In genomic region chr15:100725121-100726069, GRCh38 we compare ENCODE assay signal across 11 cellular contexts.
DNase-seq lines count a peak whose midpoint lies in the region; FAIRE-seq and TF ChIP-seq lines count a peak whose summit lies in the region.
"Had no signal": no experiment of that assay in that cellular context is flagged by ENCODE, and none has a peak within 500 bp of the region (broad histone marks: within the 10 kb centered on the region; RNA-seq: fewer than 3 reads in every experiment).

No MANE protein-coding gene starts in this region.

- FAIRE-seq in H54 (lab: Jason Lieb, UNC): no peak

- TF ChIP-seq CTCF in nephron progenitor cell (IDR thresholded peaks at IDR 0.05): no peak

- no peak for TF ChIP-seq POLR2A in H54 (IDR thresholded peaks at IDR 0.05; ENCODE audit: low read depth, low read length)

- H3K27ac ChIP-seq in BLaER1: no peak overlapping the region
- H3K27ac ChIP-seq: upper lobe of left lung had no signal

- peaks cover 46% of the 10 kb centered on the region for H3K4me1 ChIP-seq in BLaER1

- peaks cover 30% of the 10 kb centered on the region for H3K4me1 Mint-ChIP-seq in nephron progenitor cell

- no peak overlapping the region for H3K4me3 Mint-ChIP-seq in nephron progenitor cell

- no peaks in the 10 kb centered on the region for H3K36me3 ChIP-seq in BLaER1
- H3K36me3 ChIP-seq: upper lobe of left lung had no signal

- H4K20me1 ChIP-seq in BLaER1: no peaks in the 10 kb centered on the region

- H3K27ac Mint-ChIP-seq in nephron progenitor cell: peak overlapping the region; percentile 41

- H3K9ac ChIP-seq in BLaER1: no peak overlapping the region

- DNase-seq in LHCN-M2 (ENCODE audit: low read depth): peak; percentile 91
- DNase-seq in dedifferentiated amniotic fluid mesenchymal stem cell (ENCODE audit: extremely low spot score): peak; percentile 59
- no peak for DNase-seq in nephron progenitor cell
- DNase-seq in stimulated activated CD4-positive, alpha-beta T cell treated with anti-CD3 and anti-CD28 coated beads, Interleukin-2, amount 100 ng/mL, for 24 hours: no peak
- DNase-seq in H54 (ENCODE audit: insufficient read length, low spot score): no peak
- no peak for DNase-seq in SKM-1 (lab: John Stamatoyannopoulos, UW; ENCODE audit: unreplicated experiment)
- no peak for DNase-seq in HPDE6-E6E7 (ENCODE audit: extremely low spot score)
- DNase-seq: left colon, NCI-H2227 treated with DMSO at 0.1 percent for 48 hours had no signal

- no peaks in the 10 kb centered on the region for H3K27me3 ChIP-seq in BLaER1
- H3K27me3 ChIP-seq: upper lobe of left lung had no signal

- H3K36me3 Mint-ChIP-seq in nephron progenitor cell (ENCODE audit: low read depth): no peaks in the 10 kb centered on the region

- no peaks in the 10 kb centered on the region for H3K9me3 Mint-ChIP-seq in nephron progenitor cell

- H3K9me3 ChIP-seq in BLaER1: no peaks in the 10 kb centered on the region
- H3K9me3 ChIP-seq: upper lobe of left lung had no signal

- H3K4me3 ChIP-seq in BLaER1: no peak overlapping the region
- H3K4me3 ChIP-seq: upper lobe of left lung had no signal

- peak overlapping the region; percentile 67 for H3K4me2 ChIP-seq in BLaER1

- H3K27me3 Mint-ChIP-seq in nephron progenitor cell (ENCODE audit: low read depth, poor library complexity): peaks cover 20% of the 10 kb centered on the region

Comparison
In these comparisons a context has a peak if more than half of its experiments do, and no peak if none do; other contexts are left out.
1. DNase-seq: peak in LHCN-M2 (single experiment) and dedifferentiated amniotic fluid mesenchymal stem cell (single experiment); none in nephron progenitor cell (single experiment), stimulated activated CD4-positive, alpha-beta T cell treated with anti-CD3 and anti-CD28 coated beads, Interleukin-2, amount 100 ng/mL, for 24 hours (0 of 2), H54 (single experiment), SKM-1 (single experiment) and HPDE6-E6E7 (single experiment).